8 cellular contexts compared by ENCODE assay signal in genomic region chr19:1853295-1854031, GRCh38. TPM values are rescaled to one million over a fixed set of nuclear protein-coding genes. Genes with fewer than 3 reads are reported as not detected.
A peak's percentile ranks its signal among the peaks of the same experiment; 100 is the strongest.
DNase-seq lines count a peak whose midpoint lies in the region; ATAC-seq lines count a peak whose summit lies in the region.

No MANE protein-coding gene starts in this region.

- DNase-seq in NCI-H2227 (lab: John Stamatoyannopoulos, UW; ENCODE audit: unreplicated experiment), result peak; percentile 61
- DNase-seq in NCI-H2227 treated with DMSO at 0.1 percent for 48 hours (lab: John Stamatoyannopoulos, UW), result no peak
- peak; percentile 55 for DNase-seq in NCI-H2107 (lab: John Stamatoyannopoulos, UW)
- peak; percentile 63 for DNase-seq in activated CD4-positive, CD25-positive, alpha-beta regulatory T cell treated with anti-CD3 and anti-CD28 coated beads, Interleukin-2, amount 50 U/mL, for 16 hours (ENCODE audit: low read depth, low spot score)
- DNase-seq in caudate nucleus (lab: John Stamatoyannopoulos, UW), result peak in 34 of 61 donors; percentile 7 to 60 (median 33)
- peak; percentile 87 for DNase-seq in left lobe of liver (ENCODE audit: low spot score)
- peak; percentile 56 to 61 (median 57) for DNase-seq in stimulated activated CD4-positive, alpha-beta T cell treated with anti-CD3 and anti-CD28 coated beads, TNF-alpha, amount 100 ng/mL, for 4 hours (ENCODE audit: low read depth in 3 of 3)

- peak overlapping the region; percentile 80 for H3K27ac ChIP-seq in caudate nucleus (ENCODE audit: low read depth, low read length)

- ATAC-seq in left lobe of liver (peak; percentile 62), HG03135 (IDR thresholded peaks at IDR 0.05; ENCODE audit: unreplicated experiment) (no peak)

RNA-seq across cellular contexts. Expression of gene REXO1, which starts 5.2 kb away (rescaled TPM):
- 19.3 TPM for total RNA-seq in left lobe of liver

RNA-seq across cellular contexts. Expression of gene KLF16, which starts 9.9 kb away (rescaled TPM):
- total RNA-seq in left lobe of liver, result 11.9 TPM

RNA-seq across cellular contexts. Expression of gene ABHD17A, which starts 31.8 kb away (rescaled TPM):
- total RNA-seq in left lobe of liver, result 29.4 TPM

RNA-seq across cellular contexts. Expression of gene ATP8B3, which starts 41.4 kb away (rescaled TPM):
- total RNA-seq in left lobe of liver, result 1.4 TPM

RNA-seq across cellular contexts. Expression of gene ADAT3, which starts 51.7 kb away (rescaled TPM):
- total RNA-seq in left lobe of liver, result 4.5 TPM
